ENCODE assay signal across 22 cellular contexts in genomic region chr3:156797368-156797767, GRCh38. TPM values are rescaled to one million over a fixed set of nuclear protein-coding genes. Genes with fewer than 3 reads are reported as not detected.
"Had no signal": no experiment of that assay in that cellular context is flagged by ENCODE, and none has a peak within 500 bp of the region (broad histone marks: within the 10 kb centered on the region; RNA-seq: fewer than 3 reads in every experiment).

No MANE protein-coding gene starts in this region.

- H3K9me3 ChIP-seq: gastrocnemius medialis, ovary, testis, tibial artery had no signal

- H3K27me3 ChIP-seq: gastrocnemius medialis, testis, tibial artery had no signal

- H3K36me3 ChIP-seq: gastrocnemius medialis, left ventricle myocardium inferior, ovary, tibial artery had no signal

- FAIRE-seq: endothelial cell of umbilical vein, islet of Langerhans had no signal

- H3K4me3 ChIP-seq: coronary artery, gastrocnemius medialis, left ventricle myocardium inferior, lung, ovary, testis, tibial artery had no signal

- DNase-seq: dermis blood vessel endothelial cell; effector memory CD4-positive, alpha-beta T cell; gastrocnemius medialis; head of caudate nucleus; left cardiac atrium; left ventricle myocardium inferior; natural killer cell; occipital lobe; ovary; retina; stimulated activated CD4-positive, alpha-beta T cell treated with anti-CD3 and anti-CD28 coated beads, Interleukin-4, amount 100 ng/mL, for 4 hours; stimulated activated naive CD8-positive, alpha-beta T cell treated with anti-CD3 and anti-CD28 coated beads, Interleukin-15, Interleukin-2, amounts not matched to agents 100 U/mL and 50 U/mL, for 24 hours; substantia nigra; testis; tibial artery had no signal

- H3K27ac ChIP-seq: coronary artery, gastrocnemius medialis, left ventricle myocardium inferior, ovary, testis, tibial artery had no signal

- H3K4me1 ChIP-seq: gastrocnemius medialis, left ventricle myocardium inferior, testis, tibial artery had no signal

- ATAC-seq: gastrocnemius medialis; left cardiac atrium; natural killer cell; sciatic nerve; stimulated activated memory B cell treated with anti-CD40 and anti-IgM and Interleukin-4, amounts not matched to agents 10 μg/mL and 1 μg/mL and 100 μg/mL, for 72 hours; stimulated activated naive CD8-positive, alpha-beta T cell treated with anti-CD3 and anti-CD28 coated beads, Interleukin-15, Interleukin-2, amounts not matched to agents 100 U/mL and 50 U/mL, for 24 hours had no signal

RNA-seq across cellular contexts. Expression of gene LEKR1, which starts 28.8 kb away (rescaled TPM):
- total RNA-seq: glomerular endothelial cell had no signal
